11 cellular contexts compared by ENCODE assay signal in the genomic region with DNA sequence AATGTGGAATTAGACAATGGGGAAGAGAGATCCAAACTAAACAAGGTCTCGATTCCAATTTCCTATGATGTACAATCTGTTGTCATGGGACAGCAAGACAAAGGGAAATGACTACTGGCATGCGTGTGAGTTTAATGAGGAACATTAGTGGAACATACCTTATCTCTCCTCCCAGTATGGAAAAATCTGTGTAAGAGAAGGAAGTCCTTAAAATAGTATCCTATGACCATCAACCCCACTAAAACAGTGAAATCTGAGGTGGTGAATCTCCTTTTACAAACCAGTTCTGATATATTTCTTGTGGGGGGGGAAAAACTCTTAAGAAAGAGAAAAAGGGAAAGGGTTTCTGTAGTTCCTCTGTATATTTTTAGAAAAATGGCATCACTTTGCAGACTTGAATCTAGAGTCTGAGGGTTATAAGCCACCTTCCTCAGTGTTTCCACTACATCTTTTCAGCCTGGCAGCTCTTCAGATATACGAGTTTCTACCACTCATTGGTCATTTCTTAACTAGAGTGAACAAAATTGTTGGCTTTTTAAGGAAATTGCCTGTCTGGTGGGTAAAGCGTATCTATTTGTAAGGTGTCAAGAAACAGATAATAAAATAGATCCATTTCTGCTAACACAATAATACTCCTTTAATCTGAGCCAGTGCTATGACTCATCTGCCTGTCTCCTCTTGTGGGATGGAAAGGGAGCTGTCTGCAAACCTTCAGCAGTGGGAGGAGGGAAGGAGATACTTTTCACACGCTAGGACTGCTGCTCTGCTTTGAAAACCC. TPM values are rescaled to one million over a fixed set of nuclear protein-coding genes. Genes with fewer than 3 reads are reported as not detected.
DNase-seq lines count a peak whose midpoint lies in the region; FAIRE-seq and TF ChIP-seq lines count a peak whose summit lies in the region.
"Had no signal": no experiment of that assay in that cellular context is flagged by ENCODE, and none has a peak within 500 bp of the region (broad histone marks: within the 10 kb centered on the region; RNA-seq: fewer than 3 reads in every experiment).

No MANE protein-coding gene starts in this region.

- peaks cover 4% of the 10 kb centered on the region for H3K4me1 Mint-ChIP-seq in neural progenitor cell

- H3K27me3 ChIP-seq in esophagus squamous epithelium (peaks cover 0 to 25% (median 0%) of the 10 kb centered on the region in 4 donors), skeletal muscle satellite cell (ENCODE audit: control insufficient read depth, insufficient read depth, low read length) (no peaks in the 10 kb centered on the region), neural progenitor cell (peaks cover 70% of the 10 kb centered on the region), H7 (ENCODE audit: control insufficient read depth, insufficient read depth, low read length) (peaks cover 42% of the 10 kb centered on the region)

- POLR2A ChIA-PET in RWPE1 (lab: Yijun Ruan, JAX; ENCODE audit: low non-redundant PET): no interaction called here

- no peak overlapping the region for H3K27ac Mint-ChIP-seq in neural progenitor cell

- TF ChIP-seq POLR2A in H54 (IDR thresholded peaks at IDR 0.05; ENCODE audit: low read depth, low read length): no peak
- no peak for TF ChIP-seq POLR2A in esophagus squamous epithelium (IDR thresholded peaks at IDR 0.05)

- CTCF ChIA-PET in RWPE1 (lab: Yijun Ruan, JAX): interaction anchor here (0.6 to 0.8 kb wide), 2 partner anchors 22 to 407 kb away, joined by 4 to 5 read pairs; no protein-coding TSS in a partner anchor

- H3K4me1 ChIP-seq in esophagus squamous epithelium (peaks cover 7 to 62% (median 26%) of the 10 kb centered on the region in 3 donors), skeletal muscle satellite cell (ENCODE audit: control insufficient read depth, insufficient read depth, low read length) (peaks cover 46% of the 10 kb centered on the region), neural progenitor cell (peaks cover 10% of the 10 kb centered on the region)

- no peak overlapping the region for H2AFZ ChIP-seq in neural progenitor cell (replicated peaks)

- H3K4me3 Mint-ChIP-seq in neural progenitor cell: no peak overlapping the region

- H3K4me2 ChIP-seq in skeletal muscle satellite cell (ENCODE audit: low read length): peak overlapping the region; percentile 61
- H3K4me2 ChIP-seq in neural progenitor cell: no peak overlapping the region

- TF ChIP-seq CTCF in RWPE1 (conservative IDR thresholded peaks at IDR 0.05; ENCODE audit: low read depth) (no peak), esophagus squamous epithelium (IDR thresholded peaks at IDR 0.05) (no peak), neural progenitor cell (IDR thresholded peaks at IDR 0.05) (no peak)

- FAIRE-seq in H54 (lab: Jason Lieb, UNC): peak; percentile 38

- H3K4me3 ChIP-seq in esophagus squamous epithelium (no peak overlapping the region), skeletal muscle satellite cell (ENCODE audit: low read length) (no peak overlapping the region), neural progenitor cell (no peak overlapping the region), H7 (ENCODE audit: insufficient read depth, low read depth, low read length) (no peak overlapping the region)

- peaks cover 34% of the 10 kb centered on the region for H3K27me3 Mint-ChIP-seq in neural progenitor cell (ENCODE audit: insufficient read depth, low read depth)

- peaks cover 5% of the 10 kb centered on the region for H3F3A ChIP-seq in neural progenitor cell (ENCODE audit: low read depth)

- no peaks in the 10 kb centered on the region for H3K79me2 ChIP-seq in neural progenitor cell (ENCODE audit: low read depth)

- H3K27ac ChIP-seq in RWPE1: no peak overlapping the region
- peak overlapping the region in 3 of 4 donors; percentile 35 to 63 (median 45) for H3K27ac ChIP-seq in esophagus squamous epithelium
- no peak overlapping the region for H3K27ac ChIP-seq in neural progenitor cell

- H3K9me3 ChIP-seq in esophagus squamous epithelium (no peaks in the 10 kb centered on the region), skeletal muscle satellite cell (replicated peaks; ENCODE audit: low read length) (no peaks in the 10 kb centered on the region), neural progenitor cell (ENCODE audit: low read depth) (no peaks in the 10 kb centered on the region)

- no peaks in the 10 kb centered on the region for H3K36me3 ChIP-seq in esophagus squamous epithelium
- H3K36me3 ChIP-seq in skeletal muscle satellite cell (ENCODE audit: insufficient read depth, low read length): no peaks in the 10 kb centered on the region
- no peaks in the 10 kb centered on the region for H3K36me3 ChIP-seq in neural progenitor cell
- H3K36me3 ChIP-seq in H7 (replicated peaks; ENCODE audit: control insufficient read depth, insufficient read depth, low read length): no peaks in the 10 kb centered on the region

- intact Hi-C loops in esophagus squamous epithelium (cut with DNase I): no loop called here

- peak; percentile 47 for DNase-seq in H54 (ENCODE audit: insufficient read length, low spot score)
- peak; percentile 59 for DNase-seq in RWPE1 (ENCODE audit: low spot score)
- DNase-seq in esophagus squamous epithelium (lab: John Stamatoyannopoulos, UW): no peak
- no peak for DNase-seq in neural progenitor cell (ENCODE audit: low spot score)
- no peak for DNase-seq in stimulated activated CD4-positive, alpha-beta T cell treated with anti-CD3 and anti-CD28 coated beads, Interleukin-4, amount 100 ng/mL, for 4 hours
- DNase-seq in mesenteric fat pad (ENCODE audit: low spot score): no peak
- no peak for DNase-seq in H7
- DNase-seq: DMS79 treated with DMSO at 0.1 percent for 48 hours, NCI-H2029 treated with DMSO at 0.1 percent for 48 hours had no signal

- H4K20me1 ChIP-seq in neural progenitor cell (ENCODE audit: low read depth): peaks cover 32% of the 10 kb centered on the region

- 28 to 34% methylated on average over 5 of the region's 5 CpGs for WGBS in esophagus squamous epithelium, 2 donors

- H3K9ac ChIP-seq in skeletal muscle satellite cell (ENCODE audit: low read depth, low read length) (no peak overlapping the region), neural progenitor cell (no peak overlapping the region)

- no peaks in the 10 kb centered on the region for H3K9me3 Mint-ChIP-seq in neural progenitor cell

- H3K36me3 Mint-ChIP-seq in neural progenitor cell: no peaks in the 10 kb centered on the region

RNA-seq across cellular contexts. Expression of gene TNFAIP8L3, which starts 3.0 kb away (rescaled TPM):
- total RNA-seq in esophagus squamous epithelium (10 to 100 TPM in 2 of 4 donors, 1 to 10 TPM in 2; 3.7 to 13.1 (median 8.1) TPM), neural progenitor cell (ENCODE audit: low replicate concordance) (not detected in 2 replicates), mesenteric fat pad (7.4 TPM)
- total RNA-seq in skeletal muscle satellite cell (2012; rRNA removed): 20.5 and 28.4 TPM in 2 replicates
- 0.28 and 0.41 TPM in 2 replicates for total RNA-seq in H7 (2014; rRNA removed; shearing (Covaris generic))
- total RNA-seq: SK-MEL-5 had no signal

Comparison
In these comparisons a context has a peak if more than half of its experiments do, and no peak if none do; other contexts are left out.
1. DNase-seq: peak in H54 (single experiment) and RWPE1 (single experiment); none in esophagus squamous epithelium (single experiment), neural progenitor cell (single experiment), stimulated activated CD4-positive, alpha-beta T cell treated with anti-CD3 and anti-CD28 coated beads, Interleukin-4, amount 100 ng/mL, for 4 hours (0 of 2), mesenteric fat pad (single experiment) and H7 (single experiment).
2. H3K27ac ChIP-seq: peak in esophagus squamous epithelium (3 of 4); none in RWPE1 (single experiment) and neural progenitor cell (single experiment).